In the genomic region with DNA sequence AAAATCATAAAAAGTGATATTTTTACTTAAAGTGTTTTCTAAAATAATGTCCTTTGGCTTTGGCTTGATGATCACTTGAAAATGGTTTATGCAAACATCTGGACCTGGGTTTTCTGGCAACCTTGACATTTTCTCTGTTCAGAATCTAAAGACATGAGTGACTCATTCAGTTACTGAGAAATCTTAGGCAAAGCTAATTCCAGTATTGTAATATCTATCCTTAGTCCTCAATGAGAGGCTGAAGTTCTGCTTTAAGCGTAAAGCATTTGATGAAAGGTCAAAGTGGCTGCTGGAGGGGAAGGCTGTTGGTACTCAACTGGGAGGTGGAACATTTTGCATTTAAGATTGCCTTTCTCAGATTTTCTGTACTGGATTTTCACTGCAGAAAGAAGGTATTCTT, we compare ENCODE assay signal across 8 cellular contexts. TPM values are rescaled to one million over a fixed set of nuclear protein-coding genes. Genes with fewer than 3 reads are reported as not detected.
A peak's percentile ranks its signal among the peaks of the same experiment; 100 is the strongest.
DNase-seq lines count a peak whose midpoint lies in the region; ATAC-seq and TF ChIP-seq lines count a peak whose summit lies in the region.

No MANE protein-coding gene starts in this region.

- H3K9me3 Mint-ChIP-seq in activated CD4-positive, alpha-beta T cell treated with anti-CD3 and anti-CD28 coated beads for 36 hours (ENCODE audit: low read depth): peaks cover 5% of the 10 kb centered on the region
- H3K9me3 Mint-ChIP-seq in WTC11: no peaks in the 10 kb centered on the region

- H3K27me3 Mint-ChIP-seq in activated CD4-positive, alpha-beta T cell treated with anti-CD3 and anti-CD28 coated beads for 36 hours: no peaks in the 10 kb centered on the region
- no peaks in the 10 kb centered on the region for H3K27me3 Mint-ChIP-seq in WTC11 (ENCODE audit: low read depth)

- no peaks in the 10 kb centered on the region for H3K36me3 ChIP-seq in stomach smooth muscle (ENCODE audit: control insufficient read depth in 2 of 2, insufficient read depth in 2 of 2, low read length in 2 of 2)

- H3K4me3 Mint-ChIP-seq in activated CD4-positive, alpha-beta T cell treated with anti-CD3 and anti-CD28 coated beads for 36 hours: peak overlapping the region; percentile 95
- H3K4me3 Mint-ChIP-seq in WTC11: peak overlapping the region; percentile 96

- POLR2A ChIA-PET in activated CD4-positive, alpha-beta T cell treated with anti-CD3 and anti-CD28 coated beads for 36 hours (lab: Charles Lee): interaction anchor here (0.6 kb wide), 1 partner anchor 399 kb away, joined by 3 read pairs; no protein-coding TSS in a partner anchor
- POLR2A ChIA-PET in WTC11 (lab: Charles Lee): interaction anchor here (1.6 kb wide), 1 partner anchor 282 kb away, joined by 4 read pairs; the partner anchor contains the start of gene PJA2

- no peaks in the 10 kb centered on the region for H3K9me3 ChIP-seq in stomach smooth muscle (ENCODE audit: control insufficient read depth in 2 of 2, low read length in 2 of 2)

- H3K27ac Mint-ChIP-seq in activated CD4-positive, alpha-beta T cell treated with anti-CD3 and anti-CD28 coated beads for 36 hours: peak overlapping the region; percentile 97
- H3K27ac Mint-ChIP-seq in WTC11: no peak overlapping the region

- H3K4me1 Mint-ChIP-seq in activated CD4-positive, alpha-beta T cell treated with anti-CD3 and anti-CD28 coated beads for 36 hours: peaks cover 61% of the 10 kb centered on the region
- peaks cover 60% of the 10 kb centered on the region for H3K4me1 Mint-ChIP-seq in WTC11

- no peak overlapping the region for H3K27ac ChIP-seq in stomach smooth muscle (ENCODE audit: low read length)

- ATAC-seq in activated CD4-positive, alpha-beta T cell treated with anti-CD3 and anti-CD28 coated beads for 36 hours: no peak
- no peak for ATAC-seq in WTC11
- ATAC-seq in GM21825 (IDR thresholded peaks at IDR 0.05; ENCODE audit: unreplicated experiment): no peak

- intact Hi-C loops in activated CD4-positive, alpha-beta T cell treated with anti-CD3 and anti-CD28 coated beads for 36 hours (cut with DNase I, micrococcal nuclease): loop anchor here (5.0 to 10.0 kb wide), 7 partner anchors 155 to 1035 kb away; partner anchors contain the start of gene TMEM232 (in 1 of the 2)

- H3K9ac ChIP-seq in stomach smooth muscle (ENCODE audit: low read length in 2 of 2): peak overlapping the region in 1 of 2 donors; percentile 31

- TF ChIP-seq CTCF in WTC11 (IDR thresholded peaks at IDR 0.05) (no peak), foreskin fibroblast (IDR thresholded peaks at IDR 0.05; ENCODE audit: low read depth, low read length) (no peak)

- CTCF ChIA-PET in activated CD4-positive, alpha-beta T cell treated with anti-CD3 and anti-CD28 coated beads for 36 hours (lab: Charles Lee): interaction anchor here (0.7 to 2.1 kb wide), 3 partner anchors 12 to 252 kb away, joined by 3 to 6 read pairs (median 3); no protein-coding TSS in a partner anchor
- CTCF ChIA-PET in WTC11 (lab: Charles Lee): interaction anchor here (0.6 to 1.6 kb wide), 2 partner anchors 147 to 152 kb away, joined by 3 read pairs; no protein-coding TSS in a partner anchor

- H3K4me3 ChIP-seq in foreskin fibroblast (ENCODE audit: low read depth in 1 of 2, low read length in 2 of 2): peak overlapping the region; percentile 93
- peak overlapping the region; percentile 47 to 98 for H3K4me3 ChIP-seq in stomach smooth muscle (ENCODE audit: low read length in 2 of 2)

- DNase-seq in activated CD4-positive, alpha-beta T cell treated with anti-CD3 and anti-CD28 coated beads for 36 hours: no peak
- DNase-seq in activated CD4-positive, alpha-beta T cell treated with anti-CD3 and anti-CD28 coated beads for 1 hour: no peak
- DNase-seq in WTC11 (ENCODE audit: low spot score): no peak
- DNase-seq in foreskin fibroblast: peak; percentile 46 to 74
- no peak for DNase-seq in NCI-H1092 treated with DMSO at 0.1 percent for 48 hours (lab: John Stamatoyannopoulos, UW)
- no peak for DNase-seq in LoVo (ENCODE audit: low spot score)

- peaks cover 12% of the 10 kb centered on the region for H3K36me3 Mint-ChIP-seq in activated CD4-positive, alpha-beta T cell treated with anti-CD3 and anti-CD28 coated beads for 36 hours (ENCODE audit: low read depth)
- H3K36me3 Mint-ChIP-seq in WTC11: no peaks in the 10 kb centered on the region; the same call in 1 of the 2 replicates

- H3K4me1 ChIP-seq in stomach smooth muscle (ENCODE audit: control insufficient read depth, insufficient read depth, low read length): peaks cover 3% of the 10 kb centered on the region

- H3K27me3 ChIP-seq in stomach smooth muscle (ENCODE audit: control insufficient read depth in 1 of 2, insufficient read depth in 2 of 2, low read length in 2 of 2): no peaks in the 10 kb centered on the region

TF ChIP-seq in WTC11, 78 proteins besides CTCF, POLR2A, EP300 and RAD21:
- TF ChIP-seq ZNF396 (CRISPR knock-in tag; IDR thresholded peaks at IDR 0.05; ENCODE audit: borderline replicate concordance): no peak
- TF ChIP-seq JUN (CRISPR knock-in tag; IDR thresholded peaks at IDR 0.05): no peak
- no peak for TF ChIP-seq NFYB (CRISPR knock-in tag; conservative IDR thresholded peaks at IDR 0.05; ENCODE audit: low read depth)

RNA-seq across cellular contexts. Expression of gene MAN2A1, which starts 2.3 kb away (rescaled TPM):
- 10 to 100 TPM; 33.4 to 33.6 TPM for total RNA-seq in activated CD4-positive, alpha-beta T cell treated with anti-CD3 and anti-CD28 coated beads for 36 hours
- 82.2 to 86.6 TPM (median 83.5 TPM) in 3 replicates for total RNA-seq in WTC11 (2021)

Comparison
In these comparisons a context has a peak if more than half of its experiments do, and no peak if none do; other contexts are left out.
1. DNase-seq: peak in foreskin fibroblast (2 of 2); none in activated CD4-positive, alpha-beta T cell treated with anti-CD3 and anti-CD28 coated beads for 36 hours (single experiment), activated CD4-positive, alpha-beta T cell treated with anti-CD3 and anti-CD28 coated beads for 1 hour (single experiment), WTC11 (single experiment), NCI-H1092 treated with DMSO at 0.1 percent for 48 hours (single experiment) and LoVo (single experiment).